1 cellular context compared by ENCODE assay signal in genomic region chr10:43253461-43254198, GRCh38.
TF ChIP-seq lines count a peak whose summit lies in the region.

No MANE protein-coding gene starts in this region.

TF ChIP-seq in SK-N-SH treated with all-trans-retinoic acid at 6 μM for 48 hours, 23 proteins besides CTCF, POLR2A, EP300 and RAD21 (continued from another document):
- TF ChIP-seq CSRNP3 (CRISPR knock-in tag; IDR thresholded peaks at IDR 0.05) (no peak), ARNTL (CRISPR knock-in tag; IDR thresholded peaks at IDR 0.05; ENCODE audit: borderline replicate concordance, low read depth) (no peak), BACH2 (CRISPR knock-in tag; IDR thresholded peaks at IDR 0.05; ENCODE audit: borderline replicate concordance) (no peak), ZNF565 (CRISPR knock-in tag; conservative IDR thresholded peaks at IDR 0.05; ENCODE audit: low read depth) (no peak), ZNF8 (CRISPR knock-in tag; IDR thresholded peaks at IDR 0.05) (no peak), CSDC2 (CRISPR knock-in tag; IDR thresholded peaks at IDR 0.05) (no peak), OSR1 (CRISPR knock-in tag; IDR thresholded peaks at IDR 0.05) (no peak), RARB (CRISPR knock-in tag; IDR thresholded peaks at IDR 0.05) (no peak), GLIS3 (CRISPR knock-in tag; IDR thresholded peaks at IDR 0.05) (no peak)
TF ChIP-seq in SK-N-SH treated with all-trans-retinoic acid at 6 μM for 48 hours: peak in this region for 0.
